In the genomic region with DNA sequence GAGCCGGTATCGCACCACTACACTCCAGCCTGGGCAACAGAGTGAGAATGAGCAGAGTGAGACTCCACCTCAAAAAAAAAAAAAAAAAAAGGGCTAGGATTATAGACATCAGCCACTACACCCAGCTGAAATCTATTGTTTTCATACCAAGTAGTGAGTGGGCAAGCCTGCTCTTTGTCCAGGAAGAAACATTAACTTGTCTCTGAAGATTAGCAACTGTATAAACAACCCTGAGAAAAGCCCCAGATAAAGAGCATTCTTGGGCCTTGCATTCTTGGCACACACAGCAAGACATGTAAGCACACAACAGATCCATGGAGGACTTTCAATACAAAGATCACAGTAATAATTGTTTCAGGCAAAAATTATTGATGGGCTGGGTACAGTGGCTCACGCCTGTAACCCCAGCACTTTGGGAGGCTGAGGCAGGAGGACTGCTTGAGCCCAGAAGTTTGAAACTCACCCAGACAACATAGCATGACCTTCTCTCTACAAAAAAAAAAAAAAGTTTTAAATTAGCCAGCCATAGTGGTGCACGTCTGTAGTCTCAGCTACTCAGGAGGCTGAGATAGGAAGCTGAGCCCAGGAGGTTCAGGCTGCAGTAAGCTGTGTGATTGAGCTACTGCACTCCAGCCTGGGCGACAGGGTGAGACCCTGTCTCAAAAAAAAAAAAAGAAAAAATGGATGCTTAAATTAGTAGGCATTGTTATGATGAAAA, we compare ENCODE assay signal across 1 cellular context.
TF ChIP-seq lines count a peak whose summit lies in the region.

No MANE protein-coding gene starts in this region.

TF ChIP-seq in K562, 482 proteins besides CTCF, POLR2A, EP300 and RAD21:
- TF ChIP-seq SOX6 (IDR thresholded peaks at IDR 0.05) (peak; percentile 55; the same call in 1 of the 2 replicates), FOXA3 (CRISPR knock-in tag; conservative IDR thresholded peaks at IDR 0.05 in 1 of 2, IDR thresholded peaks at IDR 0.05 in 1 of 2) (0 out of 4 replicates have a peak, but pooled peaks of 1 of the 2 experiments have one; percentile 36), CBFA2T3 (IDR thresholded peaks at IDR 0.05) (peak; percentile 32; the same call in 1 of the 2 replicates), SRSF1 (IDR thresholded peaks at IDR 0.05; ENCODE audit: low read depth, low read length) (no peak), ZFX (CRISPR knock-in tag; IDR thresholded peaks at IDR 0.05) (0 out of 2 replicates have a peak, but pooled peaks have one; percentile 30), ZNF384 (IDR thresholded peaks at IDR 0.05; ENCODE audit: low read depth, low read length) (0 out of 2 replicates have a peak, but pooled peaks have one; percentile 9), MAFF (IDR thresholded peaks at IDR 0.05; ENCODE audit: low read length) (no peak)
